In the genomic region with DNA sequence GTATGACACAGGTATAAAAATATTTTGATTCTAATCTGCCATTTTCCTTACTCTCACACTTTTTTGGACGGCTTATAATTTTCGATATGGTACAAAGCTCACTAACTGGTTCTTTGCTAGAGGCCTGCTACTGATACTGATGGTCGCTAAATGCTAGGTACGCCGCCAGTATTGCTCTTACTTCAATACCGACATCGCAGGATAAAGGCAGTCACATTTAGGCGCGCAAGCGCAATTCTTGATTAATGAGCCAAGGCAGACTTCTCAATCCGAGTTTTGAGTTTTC, we compare ENCODE assay signal across 1 cellular context.
TF ChIP-seq lines count a peak whose summit lies in the region.

No MANE protein-coding gene starts in this region.

TF ChIP-seq in K562, 482 proteins besides CTCF, POLR2A, EP300 and RAD21 (continued from another document and continues in another):
- TF ChIP-seq, protein P1, sequence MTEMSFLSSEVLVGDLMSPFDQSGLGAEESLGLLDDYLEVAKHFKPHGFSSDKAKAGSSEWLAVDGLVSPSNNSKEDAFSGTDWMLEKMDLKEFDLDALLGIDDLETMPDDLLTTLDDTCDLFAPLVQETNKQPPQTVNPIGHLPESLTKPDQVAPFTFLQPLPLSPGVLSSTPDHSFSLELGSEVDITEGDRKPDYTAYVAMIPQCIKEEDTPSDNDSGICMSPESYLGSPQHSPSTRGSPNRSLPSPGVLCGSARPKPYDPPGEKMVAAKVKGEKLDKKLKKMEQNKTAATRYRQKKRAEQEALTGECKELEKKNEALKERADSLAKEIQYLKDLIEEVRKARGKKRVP (CRISPR knock-in tag; IDR thresholded peaks at IDR 0.05) = no peak
- TF ChIP-seq, protein P2, sequence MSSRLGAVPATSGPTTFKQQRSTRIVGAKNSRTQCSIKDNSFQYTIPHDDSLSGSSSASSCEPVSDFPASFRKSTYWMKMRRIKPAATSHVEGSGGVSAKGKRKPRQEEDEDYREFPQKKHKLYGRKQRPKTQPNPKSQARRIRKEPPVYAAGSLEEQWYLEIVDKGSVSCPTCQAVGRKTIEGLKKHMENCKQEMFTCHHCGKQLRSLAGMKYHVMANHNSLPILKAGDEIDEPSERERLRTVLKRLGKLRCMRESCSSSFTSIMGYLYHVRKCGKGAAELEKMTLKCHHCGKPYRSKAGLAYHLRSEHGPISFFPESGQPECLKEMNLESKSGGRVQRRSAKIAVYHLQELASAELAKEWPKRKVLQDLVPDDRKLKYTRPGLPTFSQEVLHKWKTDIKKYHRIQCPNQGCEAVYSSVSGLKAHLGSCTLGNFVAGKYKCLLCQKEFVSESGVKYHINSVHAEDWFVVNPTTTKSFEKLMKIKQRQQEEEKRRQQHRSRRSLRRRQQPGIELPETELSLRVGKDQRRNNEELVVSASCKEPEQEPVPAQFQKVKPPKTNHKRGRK (tag; IDR thresholded peaks at IDR 0.05) = 0 out of 2 replicates have a peak, but pooled peaks have one; percentile 15
- TF ChIP-seq ZNF324 (CRISPR knock-in tag; IDR thresholded peaks at IDR 0.05) (no peak), ZNF184 (CRISPR knock-in tag; IDR thresholded peaks at IDR 0.05) (no peak), FOXM1 (IDR thresholded peaks at IDR 0.05; ENCODE audit: low read depth) (no peak), FOXM1 (CRISPR knock-in tag; IDR thresholded peaks at IDR 0.05; ENCODE audit: low read depth) (no peak), SRSF1 (IDR thresholded peaks at IDR 0.05; ENCODE audit: low read depth, low read length) (no peak), MTA1 (IDR thresholded peaks at IDR 0.05; ENCODE audit: borderline replicate concordance) (no peak), OTX1 (CRISPR knock-in tag; IDR thresholded peaks at IDR 0.05) (no peak), SMAD4 (CRISPR knock-in tag; conservative IDR thresholded peaks at IDR 0.05) (no peak), PTRF (tag; IDR thresholded peaks at IDR 0.05) (no peak), SMARCE1 (IDR thresholded peaks at IDR 0.05) (0 out of 2 replicates have a peak, but pooled peaks have one; percentile 30), U2AF2 (optimal IDR thresholded peaks at IDR 0.05; ENCODE audit: low read depth, low read length) (no peak), ZNF431 (CRISPR knock-in tag; IDR thresholded peaks at IDR 0.05) (no peak), ZNF174 (CRISPR knock-in tag; IDR thresholded peaks at IDR 0.05) (no peak), JUND (IDR thresholded peaks at IDR 0.05; ENCODE audit: borderline replicate concordance, low read depth, low read length) (no peak), JUND (tag; IDR thresholded peaks at IDR 0.05; ENCODE audit: borderline replicate concordance, low read depth, low read length) (0 out of 3 replicates have a peak, but pooled peaks have one; percentile 11), SLC30A9 (CRISPR knock-in tag; IDR thresholded peaks at IDR 0.05) (no peak), KAT7 (CRISPR knock-in tag; IDR thresholded peaks at IDR 0.05; ENCODE audit: borderline replicate concordance) (no peak), ZNF23 (CRISPR knock-in tag; IDR thresholded peaks at IDR 0.05) (no peak), ASH1L (IDR thresholded peaks at IDR 0.05; ENCODE audit: borderline replicate concordance, low read depth, partially characterized antibody) (no peak), MTA2 (IDR thresholded peaks at IDR 0.05; ENCODE audit: low read depth) (no peak), DMBX1 (CRISPR knock-in tag; IDR thresholded peaks at IDR 0.05; ENCODE audit: borderline replicate concordance) (no peak), MEIS2 (IDR thresholded peaks at IDR 0.05; ENCODE audit: partially characterized antibody) (peak; percentile 46), MCM5 (IDR thresholded peaks at IDR 0.05; ENCODE audit: low read depth) (no peak), ZNF778 (CRISPR knock-in tag; IDR thresholded peaks at IDR 0.05) (no peak), BRD9 (IDR thresholded peaks at IDR 0.05; ENCODE audit: low read depth, partially characterized antibody) (peak; percentile 38), CEBPG (CRISPR knock-in tag; IDR thresholded peaks at IDR 0.05) (no peak), CEBPG (tag; conservative IDR thresholded peaks at IDR 0.05 in 1 of 2, IDR thresholded peaks at IDR 0.05 in 1 of 2) (no peak)
- TF ChIP-seq, protein P3, sequence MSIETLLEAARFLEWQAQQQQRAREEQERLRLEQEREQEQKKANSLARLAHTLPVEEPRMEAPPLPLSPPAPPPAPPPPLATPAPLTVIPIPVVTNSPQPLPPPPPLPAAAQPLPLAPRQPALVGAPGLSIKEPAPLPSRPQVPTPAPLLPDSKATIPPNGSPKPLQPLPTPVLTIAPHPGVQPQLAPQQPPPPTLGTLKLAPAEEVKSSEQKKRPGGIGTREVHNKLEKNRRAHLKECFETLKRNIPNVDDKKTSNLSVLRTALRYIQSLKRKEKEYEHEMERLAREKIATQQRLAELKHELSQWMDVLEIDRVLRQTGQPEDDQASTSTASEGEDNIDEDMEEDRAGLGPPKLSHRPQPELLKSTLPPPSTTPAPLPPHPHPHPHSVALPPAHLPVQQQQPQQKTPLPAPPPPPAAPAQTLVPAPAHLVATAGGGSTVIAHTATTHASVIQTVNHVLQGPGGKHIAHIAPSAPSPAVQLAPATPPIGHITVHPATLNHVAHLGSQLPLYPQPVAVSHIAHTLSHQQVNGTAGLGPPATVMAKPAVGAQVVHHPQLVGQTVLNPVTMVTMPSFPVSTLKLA (conservative IDR thresholded peaks at IDR 0.05) = no peak
- TF ChIP-seq, protein P4, sequence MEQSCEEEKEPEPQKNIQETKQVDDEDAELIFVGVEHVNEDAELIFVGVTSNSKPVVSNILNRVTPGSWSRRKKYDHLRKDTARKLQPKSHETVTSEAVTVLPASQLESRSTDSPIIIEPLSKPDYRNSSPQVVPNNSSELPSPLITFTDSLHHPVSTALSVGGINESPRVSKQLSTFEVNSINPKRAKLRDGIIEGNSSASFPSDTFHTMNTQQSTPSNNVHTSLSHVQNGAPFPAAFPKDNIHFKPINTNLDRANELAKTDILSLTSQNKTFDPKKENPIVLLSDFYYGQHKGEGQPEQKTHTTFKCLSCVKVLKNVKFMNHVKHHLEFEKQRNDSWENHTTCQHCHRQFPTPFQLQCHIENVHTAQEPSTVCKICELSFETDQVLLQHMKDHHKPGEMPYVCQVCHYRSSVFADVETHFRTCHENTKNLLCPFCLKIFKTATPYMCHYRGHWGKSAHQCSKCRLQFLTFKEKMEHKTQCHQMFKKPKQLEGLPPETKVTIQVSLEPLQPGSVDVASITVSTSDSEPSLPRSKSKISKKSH (CRISPR knock-in tag; IDR thresholded peaks at IDR 0.05) = no peak
- TF ChIP-seq, protein P5, sequence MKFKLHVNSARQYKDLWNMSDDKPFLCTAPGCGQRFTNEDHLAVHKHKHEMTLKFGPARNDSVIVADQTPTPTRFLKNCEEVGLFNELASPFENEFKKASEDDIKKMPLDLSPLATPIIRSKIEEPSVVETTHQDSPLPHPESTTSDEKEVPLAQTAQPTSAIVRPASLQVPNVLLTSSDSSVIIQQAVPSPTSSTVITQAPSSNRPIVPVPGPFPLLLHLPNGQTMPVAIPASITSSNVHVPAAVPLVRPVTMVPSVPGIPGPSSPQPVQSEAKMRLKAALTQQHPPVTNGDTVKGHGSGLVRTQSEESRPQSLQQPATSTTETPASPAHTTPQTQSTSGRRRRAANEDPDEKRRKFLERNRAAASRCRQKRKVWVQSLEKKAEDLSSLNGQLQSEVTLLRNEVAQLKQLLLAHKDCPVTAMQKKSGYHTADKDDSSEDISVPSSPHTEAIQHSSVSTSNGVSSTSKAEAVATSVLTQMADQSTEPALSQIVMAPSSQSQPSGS (CRISPR knock-in tag; IDR thresholded peaks at IDR 0.05) = no peak
- TF ChIP-seq, protein P6, sequence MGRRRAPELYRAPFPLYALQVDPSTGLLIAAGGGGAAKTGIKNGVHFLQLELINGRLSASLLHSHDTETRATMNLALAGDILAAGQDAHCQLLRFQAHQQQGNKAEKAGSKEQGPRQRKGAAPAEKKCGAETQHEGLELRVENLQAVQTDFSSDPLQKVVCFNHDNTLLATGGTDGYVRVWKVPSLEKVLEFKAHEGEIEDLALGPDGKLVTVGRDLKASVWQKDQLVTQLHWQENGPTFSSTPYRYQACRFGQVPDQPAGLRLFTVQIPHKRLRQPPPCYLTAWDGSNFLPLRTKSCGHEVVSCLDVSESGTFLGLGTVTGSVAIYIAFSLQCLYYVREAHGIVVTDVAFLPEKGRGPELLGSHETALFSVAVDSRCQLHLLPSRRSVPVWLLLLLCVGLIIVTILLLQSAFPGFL (CRISPR knock-in tag; IDR thresholded peaks at IDR 0.05) = no peak
- TF ChIP-seq, protein P7, sequence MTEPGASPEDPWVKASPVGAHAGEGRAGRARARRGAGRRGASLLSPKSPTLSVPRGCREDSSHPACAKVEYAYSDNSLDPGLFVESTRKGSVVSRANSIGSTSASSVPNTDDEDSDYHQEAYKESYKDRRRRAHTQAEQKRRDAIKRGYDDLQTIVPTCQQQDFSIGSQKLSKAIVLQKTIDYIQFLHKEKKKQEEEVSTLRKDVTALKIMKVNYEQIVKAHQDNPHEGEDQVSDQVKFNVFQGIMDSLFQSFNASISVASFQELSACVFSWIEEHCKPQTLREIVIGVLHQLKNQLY (CRISPR knock-in tag; conservative IDR thresholded peaks at IDR 0.05) = no peak
- TF ChIP-seq, protein P8, sequence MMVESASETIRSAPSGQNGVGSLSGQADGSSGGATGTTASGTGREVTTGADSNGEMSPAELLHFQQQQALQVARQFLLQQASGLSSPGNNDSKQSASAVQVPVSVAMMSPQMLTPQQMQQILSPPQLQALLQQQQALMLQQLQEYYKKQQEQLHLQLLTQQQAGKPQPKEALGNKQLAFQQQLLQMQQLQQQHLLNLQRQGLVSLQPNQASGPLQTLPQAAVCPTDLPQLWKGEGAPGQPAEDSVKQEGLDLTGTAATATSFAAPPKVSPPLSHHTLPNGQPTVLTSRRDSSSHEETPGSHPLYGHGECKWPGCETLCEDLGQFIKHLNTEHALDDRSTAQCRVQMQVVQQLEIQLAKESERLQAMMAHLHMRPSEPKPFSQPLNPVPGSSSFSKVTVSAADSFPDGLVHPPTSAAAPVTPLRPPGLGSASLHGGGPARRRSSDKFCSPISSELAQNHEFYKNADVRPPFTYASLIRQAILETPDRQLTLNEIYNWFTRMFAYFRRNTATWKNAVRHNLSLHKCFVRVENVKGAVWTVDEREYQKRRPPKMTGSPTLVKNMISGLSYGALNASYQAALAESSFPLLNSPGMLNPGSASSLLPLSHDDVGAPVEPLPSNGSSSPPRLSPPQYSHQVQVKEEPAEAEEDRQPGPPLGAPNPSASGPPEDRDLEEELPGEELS (CRISPR knock-in tag; IDR thresholded peaks at IDR 0.05; ENCODE audit: borderline replicate concordance) = no peak
- TF ChIP-seq, protein P9, sequence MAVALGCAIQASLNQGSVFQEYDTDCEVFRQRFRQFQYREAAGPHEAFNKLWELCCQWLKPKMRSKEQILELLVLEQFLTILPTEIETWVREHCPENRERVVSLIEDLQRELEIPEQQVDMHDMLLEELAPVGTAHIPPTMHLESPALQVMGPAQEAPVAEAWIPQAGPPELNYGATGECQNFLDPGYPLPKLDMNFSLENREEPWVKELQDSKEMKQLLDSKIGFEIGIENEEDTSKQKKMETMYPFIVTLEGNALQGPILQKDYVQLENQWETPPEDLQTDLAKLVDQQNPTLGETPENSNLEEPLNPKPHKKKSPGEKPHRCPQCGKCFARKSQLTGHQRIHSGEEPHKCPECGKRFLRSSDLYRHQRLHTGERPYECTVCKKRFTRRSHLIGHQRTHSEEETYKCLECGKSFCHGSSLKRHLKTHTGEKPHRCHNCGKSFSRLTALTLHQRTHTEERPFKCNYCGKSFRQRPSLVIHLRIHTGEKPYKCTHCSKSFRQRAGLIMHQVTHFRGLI (CRISPR knock-in tag; IDR thresholded peaks at IDR 0.05) = no peak
- TF ChIP-seq, protein P10, sequence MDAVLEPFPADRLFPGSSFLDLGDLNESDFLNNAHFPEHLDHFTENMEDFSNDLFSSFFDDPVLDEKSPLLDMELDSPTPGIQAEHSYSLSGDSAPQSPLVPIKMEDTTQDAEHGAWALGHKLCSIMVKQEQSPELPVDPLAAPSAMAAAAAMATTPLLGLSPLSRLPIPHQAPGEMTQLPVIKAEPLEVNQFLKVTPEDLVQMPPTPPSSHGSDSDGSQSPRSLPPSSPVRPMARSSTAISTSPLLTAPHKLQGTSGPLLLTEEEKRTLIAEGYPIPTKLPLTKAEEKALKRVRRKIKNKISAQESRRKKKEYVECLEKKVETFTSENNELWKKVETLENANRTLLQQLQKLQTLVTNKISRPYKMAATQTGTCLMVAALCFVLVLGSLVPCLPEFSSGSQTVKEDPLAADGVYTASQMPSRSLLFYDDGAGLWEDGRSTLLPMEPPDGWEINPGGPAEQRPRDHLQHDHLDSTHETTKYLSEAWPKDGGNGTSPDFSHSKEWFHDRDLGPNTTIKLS (IDR thresholded peaks at IDR 0.05; ENCODE audit: borderline replicate concordance, low read depth) = 0 out of 2 replicates have a peak, but pooled peaks have one; percentile 23
- TF ChIP-seq, protein P11, sequence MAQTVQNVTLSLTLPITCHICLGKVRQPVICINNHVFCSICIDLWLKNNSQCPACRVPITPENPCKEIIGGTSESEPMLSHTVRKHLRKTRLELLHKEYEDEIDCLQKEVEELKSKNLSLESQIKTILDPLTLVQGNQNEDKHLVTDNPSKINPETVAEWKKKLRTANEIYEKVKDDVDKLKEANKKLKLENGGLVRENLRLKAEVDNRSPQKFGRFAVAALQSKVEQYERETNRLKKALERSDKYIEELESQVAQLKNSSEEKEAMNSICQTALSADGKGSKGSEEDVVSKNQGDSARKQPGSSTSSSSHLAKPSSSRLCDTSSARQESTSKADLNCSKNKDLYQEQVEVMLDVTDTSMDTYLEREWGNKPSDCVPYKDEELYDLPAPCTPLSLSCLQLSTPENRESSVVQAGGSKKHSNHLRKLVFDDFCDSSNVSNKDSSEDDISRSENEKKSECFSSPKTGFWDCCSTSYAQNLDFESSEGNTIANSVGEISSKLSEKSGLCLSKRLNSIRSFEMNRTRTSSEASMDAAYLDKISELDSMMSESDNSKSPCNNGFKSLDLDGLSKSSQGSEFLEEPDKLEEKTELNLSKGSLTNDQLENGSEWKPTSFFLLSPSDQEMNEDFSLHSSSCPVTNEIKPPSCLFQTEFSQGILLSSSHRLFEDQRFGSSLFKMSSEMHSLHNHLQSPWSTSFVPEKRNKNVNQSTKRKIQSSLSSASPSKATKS (CRISPR knock-in tag; IDR thresholded peaks at IDR 0.05) = no peak
- TF ChIP-seq, protein P12, sequence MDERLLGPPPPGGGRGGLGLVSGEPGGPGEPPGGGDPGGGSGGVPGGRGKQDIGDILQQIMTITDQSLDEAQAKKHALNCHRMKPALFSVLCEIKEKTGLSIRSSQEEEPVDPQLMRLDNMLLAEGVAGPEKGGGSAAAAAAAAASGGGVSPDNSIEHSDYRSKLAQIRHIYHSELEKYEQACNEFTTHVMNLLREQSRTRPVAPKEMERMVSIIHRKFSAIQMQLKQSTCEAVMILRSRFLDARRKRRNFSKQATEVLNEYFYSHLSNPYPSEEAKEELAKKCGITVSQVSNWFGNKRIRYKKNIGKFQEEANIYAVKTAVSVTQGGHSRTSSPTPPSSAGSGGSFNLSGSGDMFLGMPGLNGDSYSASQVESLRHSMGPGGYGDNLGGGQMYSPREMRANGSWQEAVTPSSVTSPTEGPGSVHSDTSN (CRISPR knock-in tag; IDR thresholded peaks at IDR 0.05; ENCODE audit: low read depth) = no peak
- TF ChIP-seq, protein P12 (tag; conservative IDR thresholded peaks at IDR 0.05; ENCODE audit: low read depth) = peak; percentile 55
